ENCODE assay signal across 8 cellular contexts in the genomic region with DNA sequence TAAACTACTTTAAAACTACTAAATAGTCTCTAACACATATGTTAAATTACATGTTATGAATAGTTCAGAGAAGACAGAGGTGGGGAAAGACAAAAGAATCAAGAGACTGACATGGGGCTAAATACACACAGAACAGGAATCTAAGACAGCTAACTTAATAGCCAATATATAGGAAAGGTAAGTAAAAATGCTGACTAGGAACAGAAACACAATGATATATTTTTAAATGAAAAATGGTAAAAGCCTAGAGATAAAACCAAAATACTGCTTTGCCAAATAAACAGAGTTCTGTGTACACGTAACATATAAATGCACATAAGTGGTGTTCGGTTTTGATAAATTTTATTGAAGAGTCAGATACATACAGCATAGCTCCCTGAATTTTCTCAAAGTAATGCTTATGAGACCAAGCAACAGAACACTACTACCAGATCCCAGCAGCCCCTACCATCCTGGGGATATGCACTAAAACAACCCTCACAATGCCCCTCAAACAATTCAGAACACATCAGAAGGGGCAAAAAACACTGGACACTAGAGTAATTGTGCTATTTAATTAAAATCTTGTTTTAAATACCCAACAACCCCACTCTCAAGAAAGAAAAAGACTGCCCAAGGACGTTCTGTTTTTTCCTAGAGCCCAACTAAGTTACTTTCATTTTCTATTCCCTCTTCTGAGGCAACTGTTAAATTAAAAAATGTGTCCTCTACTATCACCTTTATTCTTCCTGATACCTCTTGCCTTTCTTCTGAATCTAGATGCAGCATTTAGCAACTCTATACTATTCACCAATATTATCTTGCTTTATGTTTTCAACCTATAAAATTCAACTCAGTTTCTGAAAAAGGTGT.
DNase-seq lines count a peak whose midpoint lies in the region; ATAC-seq, FAIRE-seq and TF ChIP-seq lines count a peak whose summit lies in the region.

No MANE protein-coding gene starts in this region.

- TF ChIP-seq RAD21 in liver (IDR thresholded peaks at IDR 0.05) (no peak), HepG2 (CRISPR knock-in tag; IDR thresholded peaks at IDR 0.05) (no peak), K562 (CRISPR knock-in tag; conservative IDR thresholded peaks at IDR 0.05 in 1 of 2, IDR thresholded peaks at IDR 0.05 in 1 of 2) (no peak)

- CTCF ChIA-PET in HepG2 (lab: Yijun Ruan, JAX; ENCODE audit: low intra/inter-chr PET ratio, low total read pairs): no interaction called here
- CTCF ChIA-PET in K562 (lab: Yijun Ruan, JAX; ENCODE audit: low intra/inter-chr PET ratio): no interaction called here

- H3K9me1 ChIP-seq in K562 (ENCODE audit: control insufficient read depth, insufficient read depth, low read length): no peaks in the 10 kb centered on the region

- in situ Hi-C loops in HepG2 (cut with HindIII; ENCODE audit: extremely low pct_ligation_motif_present, low pct_unique_long_range_greater_than_20kb): no loop called here
- in situ Hi-C loops in K562 (cut with MboI): no loop called here

- H2AFZ ChIP-seq in HepG2 (ENCODE audit: low read length): no peak overlapping the region
- no peak overlapping the region for H2AFZ ChIP-seq in K562 (ENCODE audit: low read depth, low read length)

- H3K9ac ChIP-seq in liver (ENCODE audit: low read depth in 1 of 2, low read length in 2 of 2) (peak overlapping the region; percentile 76 to 91), HepG2 (ENCODE audit: insufficient read depth, low read depth, low read length) (no peak overlapping the region), K562 (ENCODE audit: insufficient read depth in 1 of 2, low read depth in 2 of 2, low read length in 2 of 2) (no peak overlapping the region)

- H3K27ac ChIP-seq in liver (ENCODE audit: low read depth in 1 of 2, low read length in 2 of 2) (peak overlapping the region; percentile 79 to 87), HepG2 (ENCODE audit: extremely low read length, insufficient read depth, low read length) (no peak overlapping the region), K562 (ENCODE audit: extremely low read depth, low read depth, low read length) (0 out of 3 replicates have a peak overlapping the region, but pooled peaks have one; percentile 3), aorta (ENCODE audit: low read depth in 1 of 2, low read length in 2 of 2) (no peak overlapping the region)

- TF ChIP-seq POLR2A in HepG2 (IDR thresholded peaks at IDR 0.05; ENCODE audit: insufficient read depth in 1 of 2, low read depth in 2 of 2, low read length in 2 of 2): no peak
- no peak for TF ChIP-seq POLR2A in K562 (conservative IDR thresholded peaks at IDR 0.05)

- TF ChIP-seq EP300 in HepG2 (IDR thresholded peaks at IDR 0.05; ENCODE audit: low read depth in 2 of 2, low read length in 2 of 2) (no peak), HepG2 (CRISPR knock-in tag; IDR thresholded peaks at IDR 0.05; ENCODE audit: borderline replicate concordance) (no peak), K562 (IDR thresholded peaks at IDR 0.05; ENCODE audit: low read length) (no peak)

- H3K4me3 ChIP-seq in liver (ENCODE audit: low read depth in 1 of 3, low read length in 3 of 3) (peak overlapping the region in 2 of 3 donors; percentile 42 to 45), HepG2 (replicated peaks in 1 of 3; ENCODE audit: insufficient read depth in 1 of 3, low read depth in 2 of 3, low read length in 3 of 3) (no peak overlapping the region), K562 (no peak overlapping the region), aorta (ENCODE audit: low read length in 2 of 2) (peak overlapping the region; percentile 14 to 48)

- TF ChIP-seq CTCF in liver (IDR thresholded peaks at IDR 0.05; ENCODE audit: low read depth, low read length, missing input control) (no peak), HepG2 (CRISPR knock-in tag; IDR thresholded peaks at IDR 0.05) (no peak), K562 (IDR thresholded peaks at IDR 0.05 in 2 of 3, conservative IDR thresholded peaks at IDR 0.05 in 1 of 3; ENCODE audit: insufficient read depth in 2 of 3, low read depth in 1 of 3, low read length in 3 of 3) (no peak)

- H3K4me1 ChIP-seq in liver (ENCODE audit: control insufficient read depth in 4 of 4, insufficient read depth in 4 of 4, low read length in 3 of 4): peaks cover 2 to 19% (median 6%) of the 10 kb centered on the region in 4 donors
- peaks cover 20% of the 10 kb centered on the region for H3K4me1 ChIP-seq in HepG2 (ENCODE audit: insufficient read depth, low read length)
- H3K4me1 ChIP-seq in K562 (replicated peaks in 1 of 2; ENCODE audit: control insufficient read depth in 2 of 2, insufficient read depth in 2 of 2, low read length in 2 of 2): no peaks in the 10 kb centered on the region
- no peaks in the 10 kb centered on the region for H3K4me1 ChIP-seq in aorta (ENCODE audit: control insufficient read depth in 1 of 2, insufficient read depth in 2 of 2, low read length in 2 of 2)

- intact Hi-C loops in HepG2 (cut with micrococcal nuclease; ENCODE audit: unreplicated experiment) (loop anchor here (10.0 kb wide), 1 partner anchor 194 kb away; a partner anchor contains a TSS), K562 (cut with micrococcal nuclease) (no loop called here), aorta (cut with DNase I) (no loop called here)

- no peak for FAIRE-seq in HepG2 (lab: Jason Lieb, UNC)
- FAIRE-seq in K562 (lab: Jason Lieb, UNC): no peak
- no peak for FAIRE-seq in urothelium cell line (lab: Jason Lieb, UNC)

- no peak overlapping the region for H3K4me2 ChIP-seq in HepG2 (ENCODE audit: low read depth, low read length)
- no peak overlapping the region for H3K4me2 ChIP-seq in K562 (ENCODE audit: insufficient read depth, low read length)

- no peaks in the 10 kb centered on the region for H3K27me3 ChIP-seq in liver (ENCODE audit: control insufficient read depth in 4 of 4, insufficient read depth in 4 of 4, low read length in 3 of 4)
- no peaks in the 10 kb centered on the region for H3K27me3 ChIP-seq in HepG2 (ENCODE audit: control insufficient read depth in 1 of 2, insufficient read depth in 2 of 2, low read length in 2 of 2)
- no peaks in the 10 kb centered on the region for H3K27me3 ChIP-seq in K562 (ENCODE audit: control insufficient read depth in 2 of 2, insufficient read depth in 2 of 2, low read length in 2 of 2)
- no peaks in the 10 kb centered on the region for H3K27me3 ChIP-seq in aorta (ENCODE audit: control insufficient read depth in 1 of 2, insufficient read depth in 2 of 2, low read length in 1 of 2)

- ATAC-seq in HepG2 (no peak), K562 (peak; percentile 49; the same call in 1 of the 3 replicates), aorta (ENCODE audit: low FRiP score) (no peak)

- no peaks in the 10 kb centered on the region for H4K20me1 ChIP-seq in HepG2 (ENCODE audit: insufficient read depth, low read length)
- H4K20me1 ChIP-seq in K562 (replicated peaks; ENCODE audit: control insufficient read depth, insufficient read depth, low read length): no peaks in the 10 kb centered on the region

- WGBS in liver: 48% methylated on average over 3 of the region's 3 CpGs
- WGBS in HepG2 (ENCODE audit: low lambda C conversion rate): 89% methylated on average over 3 of the region's 3 CpGs
- 74% methylated on average over 3 of the region's 3 CpGs for WGBS in K562 (ENCODE audit: insufficient coverage, low coverage, missing lambda C conversion rate)
- WGBS in aorta, 2 donors: 51 to 55% methylated on average over 3 of the region's 3 CpGs

- no TSS peak for BruUV-seq in HepG2 (replicated peaks; lab: Mats Ljungman, UMichigan)
- no TSS peak for BruUV-seq in K562 (replicated peaks; lab: Mats Ljungman, UMichigan)

- H3K9me3 ChIP-seq in liver (ENCODE audit: control insufficient read depth in 4 of 4, low read length in 3 of 4) (no peaks in the 10 kb centered on the region), HepG2 (ENCODE audit: low read length) (no peaks in the 10 kb centered on the region), K562 (replicated peaks; ENCODE audit: control insufficient read depth, insufficient read depth, low read depth, low read length) (no peaks in the 10 kb centered on the region), aorta (ENCODE audit: control insufficient read depth, low read length) (no peaks in the 10 kb centered on the region)

- H3K79me2 ChIP-seq in HepG2 (ENCODE audit: insufficient read depth, low read length) (no peaks in the 10 kb centered on the region), K562 (ENCODE audit: control insufficient read depth, insufficient read depth, low read length) (no peaks in the 10 kb centered on the region)

- POLR2A ChIA-PET in HepG2 (lab: Yijun Ruan, JAX) (no interaction called here), K562 (lab: Yijun Ruan, JAX) (interaction anchor here (1.3 kb wide), 1 partner anchor 9 kb away, joined by 6 read pairs; no protein-coding TSS in a partner anchor)

- H3K36me3 ChIP-seq in liver (ENCODE audit: control insufficient read depth in 4 of 4, insufficient read depth in 3 of 4, low read depth in 1 of 4, low read length in 3 of 4) (peaks cover 0 to 6% (median 2%) of the 10 kb centered on the region in 4 donors), HepG2 (replicated peaks in 1 of 2; ENCODE audit: control insufficient read depth in 1 of 2, insufficient read depth in 2 of 2, low read length in 2 of 2) (peaks cover 4 to 38% of the 10 kb centered on the region in 2 experiments), K562 (ENCODE audit: control insufficient read depth, insufficient read depth, low read length) (peaks cover 58% of the 10 kb centered on the region), aorta (ENCODE audit: control insufficient read depth in 1 of 2, insufficient read depth in 2 of 2, low read length in 1 of 2) (no peaks in the 10 kb centered on the region)

- no peak for DNase-seq in HepG2 (ENCODE audit: low spot score)
- no peak for DNase-seq in K562 (ENCODE audit: extremely low read depth in 1 of 4, low spot score in 3 of 4)
- peak; percentile 9 to 29 for DNase-seq in lung microvascular endothelial cell (ENCODE audit: low read depth in 2 of 2)
- DNase-seq in aorta: no peak
- no peak for DNase-seq in NCI-H82 treated with DMSO at 0.1 percent for 48 hours (lab: John Stamatoyannopoulos, UW; ENCODE audit: unreplicated experiment)
- no peak for DNase-seq in nucleus accumbens (lab: John Stamatoyannopoulos, UW)
- no peak for DNase-seq in urothelium cell line (ENCODE audit: low spot score)

TF ChIP-seq in liver, 16 proteins besides CTCF, POLR2A, EP300 and RAD21 (continues in another document):
- TF ChIP-seq HNF4G (IDR thresholded peaks at IDR 0.05): no peak
- TF ChIP-seq YY1 (IDR thresholded peaks at IDR 0.05): no peak

TF ChIP-seq in HepG2, 621 proteins besides CTCF, POLR2A, EP300 and RAD21:
- TF ChIP-seq MAFK (conservative IDR thresholded peaks at IDR 0.05 in 1 of 2, IDR thresholded peaks at IDR 0.05 in 1 of 2; ENCODE audit: low read length in 2 of 2) (0 out of 4 replicates have a peak, but pooled peaks of 1 of the 2 experiments have one; percentile 27), NFATC3 (CRISPR knock-in tag; IDR thresholded peaks at IDR 0.05) (no peak)

TF ChIP-seq in K562, 482 proteins besides CTCF, POLR2A, EP300 and RAD21 (continues in another document):
- TF ChIP-seq KDM1A (IDR thresholded peaks at IDR 0.05) (no peak), MAFG (tag; conservative IDR thresholded peaks at IDR 0.05) (peak; percentile 26; the same call in 1 of the 2 replicates)

Comparison
In these comparisons a context has a peak if more than half of its experiments do, and no peak if none do; other contexts are left out.
1. H3K27ac ChIP-seq: peak in liver (2 of 2) and K562 (single experiment); none in HepG2 (single experiment) and aorta (0 of 2).
2. H3K4me3 ChIP-seq: peak in liver (2 of 3) and aorta (2 of 2); none in HepG2 (0 of 3) and K562 (single experiment).
3. H3K9ac ChIP-seq: peak in liver (2 of 2); none in HepG2 (single experiment) and K562 (0 of 2).
4. DNase-seq: peak in lung microvascular endothelial cell (2 of 2); none in HepG2 (single experiment), K562 (0 of 4), aorta (0 of 2), NCI-H82 treated with DMSO at 0.1 percent for 48 hours (single experiment), nucleus accumbens (0 of 56) and urothelium cell line (single experiment).